8 cellular contexts compared by ENCODE assay signal in the genomic region with DNA sequence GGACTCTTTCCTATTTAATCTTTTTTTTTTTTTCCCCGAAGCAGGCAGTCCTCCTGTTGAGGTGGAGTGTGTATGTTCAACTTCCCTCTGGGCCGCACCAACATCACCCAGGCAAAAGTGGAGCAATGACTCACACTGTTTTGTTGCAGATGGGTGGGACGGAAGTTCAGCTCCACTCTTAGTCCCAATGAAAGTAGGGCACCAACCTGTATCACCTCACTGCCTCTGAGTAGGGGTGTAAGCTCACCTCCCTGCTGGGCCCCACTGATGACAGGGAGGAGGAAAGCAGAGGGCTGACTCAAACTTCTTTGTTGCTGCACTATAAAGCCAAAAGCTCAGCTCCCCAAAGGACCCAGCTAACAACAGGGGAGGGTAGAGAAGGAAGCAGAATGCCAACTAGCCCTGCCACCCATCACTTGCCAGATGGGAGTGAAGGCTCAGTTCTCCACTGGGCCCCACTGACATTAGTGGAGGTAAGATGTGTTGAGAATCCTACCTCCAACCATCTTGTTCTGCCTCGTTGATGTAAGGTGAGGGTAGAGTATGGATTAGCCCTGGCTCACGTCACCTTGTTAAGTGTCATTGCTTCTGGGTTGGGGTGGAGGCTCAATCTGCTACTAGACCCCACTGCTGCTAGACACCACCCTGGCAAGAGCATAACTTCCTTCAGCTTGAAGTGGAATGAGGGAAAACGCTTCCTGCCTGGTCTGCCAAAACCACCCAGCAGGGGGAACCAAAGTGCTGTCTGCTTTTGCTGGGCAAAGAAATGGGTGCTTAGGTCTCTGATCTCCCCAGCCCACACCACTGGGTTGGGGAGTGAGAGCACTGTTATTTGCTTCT. TPM values are rescaled to one million over a fixed set of nuclear protein-coding genes. Genes with fewer than 3 reads are reported as not detected.
A peak's percentile ranks its signal among the peaks of the same experiment; 100 is the strongest.
DNase-seq lines count a peak whose midpoint lies in the region; ATAC-seq and TF ChIP-seq lines count a peak whose summit lies in the region.

No MANE protein-coding gene starts in this region.

- peaks cover 15% of the 10 kb centered on the region for H3K79me2 ChIP-seq in smooth muscle cell (ENCODE audit: low read depth)

- CTCF ChIA-PET in GM10248 (lab: Yijun Ruan, JAX) = no interaction called here
- CTCF ChIA-PET in HEK293T (lab: Yijun Ruan, JAX) = interaction anchor here (0.7 to 1.1 kb wide), 2 partner anchors 185 to 187 kb away, joined by 3 to 5 read pairs; no protein-coding TSS in a partner anchor
- CTCF ChIA-PET in RWPE1 (lab: Yijun Ruan, JAX) = interaction anchor here (0.5 to 0.7 kb wide), 8 partner anchors 27 to 511 kb away, joined by 3 to 6 read pairs (median 3); no protein-coding TSS in a partner anchor

- H3K4me2 ChIP-seq in smooth muscle cell = no peak overlapping the region

- H3K4me3 ChIP-seq in cardiac muscle cell (no peak overlapping the region), smooth muscle cell (no peak overlapping the region)

- H3K9me3 ChIP-seq in cardiac muscle cell (ENCODE audit: low read depth) (no peaks in the 10 kb centered on the region), smooth muscle cell (replicated peaks; ENCODE audit: low read depth) (no peaks in the 10 kb centered on the region)

- POLR2A ChIA-PET in GM10248 (lab: Yijun Ruan, JAX) (no interaction called here), HEK293T (lab: Yijun Ruan, JAX) (no interaction called here), RWPE1 (lab: Yijun Ruan, JAX; ENCODE audit: low non-redundant PET) (no interaction called here)

- peaks cover 15% of the 10 kb centered on the region for H4K20me1 ChIP-seq in smooth muscle cell (ENCODE audit: low read depth)

- H3K36me3 ChIP-seq in cardiac muscle cell = no peaks in the 10 kb centered on the region
- H3K36me3 ChIP-seq in smooth muscle cell (ENCODE audit: low read depth) = no peaks in the 10 kb centered on the region

- DNase-seq in GM10248 (ENCODE audit: extremely low spot score) (peak; percentile 16), HEK293T (ENCODE audit: extremely low spot score) (peak; percentile 65), RWPE1 (ENCODE audit: low spot score) (no peak), cardiac muscle cell (ENCODE audit: low read depth in 1 of 2, low spot score in 1 of 2) (peak; percentile 37 to 61), smooth muscle cell (lab: John Stamatoyannopoulos, UW; ENCODE audit: unreplicated experiment) (peak; percentile 0), DMS79 (lab: John Stamatoyannopoulos, UW) (no peak)
- DNase-seq in activated effector memory CD4-positive, alpha-beta T cell treated with Interleukin-2 at 50 U/mL for 16 hours = peak; percentile 63

- no peak for ATAC-seq in GM18519 (IDR thresholded peaks at IDR 0.05; ENCODE audit: low FRiP score, unreplicated experiment)

- TF ChIP-seq CTCF in GM10248 (IDR thresholded peaks at IDR 0.05; ENCODE audit: control extremely low read depth, extremely low read depth, low read depth, missing control alignments) = no peak
- TF ChIP-seq CTCF in RWPE1 (conservative IDR thresholded peaks at IDR 0.05; ENCODE audit: low read depth) = peak; percentile 28; the same call in 1 of the 2 replicates
- peak; percentile 64 for TF ChIP-seq CTCF in cardiac muscle cell (IDR thresholded peaks at IDR 0.05; ENCODE audit: low read depth, low read length)
- peak; percentile 42 for TF ChIP-seq CTCF in smooth muscle cell (IDR thresholded peaks at IDR 0.05; ENCODE audit: borderline replicate concordance, insufficient read depth, poor library complexity, severe bottlenecking)

- H3K27ac ChIP-seq in RWPE1 (no peak overlapping the region), cardiac muscle cell (no peak overlapping the region), smooth muscle cell (ENCODE audit: low read depth) (no peak overlapping the region)

- H3K4me1 ChIP-seq in cardiac muscle cell (ENCODE audit: low read depth) (no peaks in the 10 kb centered on the region), smooth muscle cell (ENCODE audit: low read depth) (no peaks in the 10 kb centered on the region)

- H2AFZ ChIP-seq in smooth muscle cell (ENCODE audit: low read depth) = no peak overlapping the region

- H3K9ac ChIP-seq in smooth muscle cell (ENCODE audit: low read depth) = no peak overlapping the region

- WGBS in smooth muscle cell (ENCODE audit: low lambda C conversion rate) = 70% methylated on average over 6 of the region's 6 CpGs

- H3F3A ChIP-seq in smooth muscle cell (ENCODE audit: low read depth) = no peaks in the 10 kb centered on the region

- no peaks in the 10 kb centered on the region for H3K27me3 ChIP-seq in cardiac muscle cell
- H3K27me3 ChIP-seq in smooth muscle cell (ENCODE audit: low read depth) = no peaks in the 10 kb centered on the region

TF ChIP-seq in HEK293T, 16 proteins besides CTCF, POLR2A, EP300 and RAD21:
- TF ChIP-seq FOXA1 (IDR thresholded peaks at IDR 0.05) (no peak), SUZ12 (IDR thresholded peaks at IDR 0.05) (no peak), CTBP1 (IDR thresholded peaks at IDR 0.05; ENCODE audit: borderline replicate concordance) (no peak), ARNT (IDR thresholded peaks at IDR 0.05) (no peak), NFRKB (IDR thresholded peaks at IDR 0.05) (no peak), L3MBTL2 (conservative IDR thresholded peaks at IDR 0.05) (no peak), SP1 (IDR thresholded peaks at IDR 0.05) (no peak), BHLHE40 (IDR thresholded peaks at IDR 0.05; ENCODE audit: borderline replicate concordance) (no peak)
- TF ChIP-seq, protein P1, sequence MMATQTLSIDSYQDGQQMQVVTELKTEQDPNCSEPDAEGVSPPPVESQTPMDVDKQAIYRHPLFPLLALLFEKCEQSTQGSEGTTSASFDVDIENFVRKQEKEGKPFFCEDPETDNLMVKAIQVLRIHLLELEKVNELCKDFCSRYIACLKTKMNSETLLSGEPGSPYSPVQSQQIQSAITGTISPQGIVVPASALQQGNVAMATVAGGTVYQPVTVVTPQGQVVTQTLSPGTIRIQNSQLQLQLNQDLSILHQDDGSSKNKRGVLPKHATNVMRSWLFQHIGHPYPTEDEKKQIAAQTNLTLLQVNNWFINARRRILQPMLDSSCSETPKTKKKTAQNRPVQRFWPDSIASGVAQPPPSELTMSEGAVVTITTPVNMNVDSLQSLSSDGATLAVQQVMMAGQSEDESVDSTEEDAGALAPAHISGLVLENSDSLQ (IDR thresholded peaks at IDR 0.05) = no peak

RNA-seq across cellular contexts. Expression of gene RPS6KA3, which starts 14.1 kb away (rescaled TPM):
- total RNA-seq in cardiac muscle cell = 5.3 and 6.5 TPM in 2 replicates
- polyA plus RNA-seq in cardiac muscle cell = 7.1 and 9.0 TPM in 2 replicates
- 37.2 and 38.9 TPM in 2 replicates for total RNA-seq in smooth muscle cell
- 14.7 and 15.4 TPM in 2 replicates for polyA plus RNA-seq in smooth muscle cell

Comparison
In these comparisons a context has a peak if more than half of its experiments do, and no peak if none do; other contexts are left out.
1. DNase-seq: peak in GM10248 (single experiment), HEK293T (single experiment), activated effector memory CD4-positive, alpha-beta T cell treated with Interleukin-2 at 50 U/mL for 16 hours (single experiment), cardiac muscle cell (2 of 2) and smooth muscle cell (single experiment); none in RWPE1 (single experiment) and DMS79 (single experiment).